Comparison of ENCODE assay signal across 1 cellular context in the genomic region with DNA sequence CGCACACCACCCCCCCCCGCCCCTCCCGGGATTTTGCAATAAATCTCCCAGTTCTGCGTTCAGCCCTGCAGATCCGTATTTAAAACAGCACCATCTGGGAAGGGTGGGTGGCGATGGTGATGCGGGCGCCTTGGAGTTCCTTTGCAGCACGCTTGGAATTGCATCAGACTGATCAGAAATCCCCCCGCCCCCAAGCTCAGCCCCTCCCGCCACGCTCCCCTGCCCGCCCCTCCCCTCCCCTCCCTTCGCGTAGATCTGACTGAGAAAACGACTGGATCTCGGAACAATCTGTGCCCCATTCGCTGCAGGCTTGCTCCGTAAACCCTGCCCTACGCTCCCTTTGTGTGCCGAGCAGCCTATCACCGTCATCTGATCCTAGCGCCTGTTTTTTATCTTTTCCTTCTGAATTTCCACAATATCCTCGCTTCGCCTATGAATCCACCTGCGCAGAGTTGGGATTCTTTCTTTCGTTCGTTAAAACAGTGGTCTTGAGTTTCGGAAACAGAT.
TF ChIP-seq lines count a peak whose summit lies in the region.

No MANE protein-coding gene starts in this region.

TF ChIP-seq in HCT116, 20 proteins besides CTCF, POLR2A, EP300 and RAD21 (continued from another document):
- TF ChIP-seq, protein P1, sequence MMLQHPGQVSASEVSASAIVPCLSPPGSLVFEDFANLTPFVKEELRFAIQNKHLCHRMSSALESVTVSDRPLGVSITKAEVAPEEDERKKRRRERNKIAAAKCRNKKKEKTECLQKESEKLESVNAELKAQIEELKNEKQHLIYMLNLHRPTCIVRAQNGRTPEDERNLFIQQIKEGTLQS (IDR thresholded peaks at IDR 0.05), result no peak
- TF ChIP-seq FOSL1 (IDR thresholded peaks at IDR 0.05; ENCODE audit: low read depth) (no peak), CEBPB (IDR thresholded peaks at IDR 0.05; ENCODE audit: low read depth) (peak; percentile 50; the same call in 1 of the 2 replicates), EGR1 (IDR thresholded peaks at IDR 0.05; ENCODE audit: low read depth) (no peak), CBX3 (IDR thresholded peaks at IDR 0.05; ENCODE audit: low read depth) (peak; percentile 37; the same call in 1 of the 2 replicates), EZH2 (IDR thresholded peaks at IDR 0.05) (no peak), POLR2AphosphoS5 (IDR thresholded peaks at IDR 0.05; ENCODE audit: low read depth, low read length) (peak; percentile 63; the same call in 1 of the 2 replicates), SP1 (IDR thresholded peaks at IDR 0.05; ENCODE audit: low read depth) (no peak)
TF ChIP-seq in HCT116: peak in this region for 4.
